ENCODE assay signal across 17 cellular contexts in genomic region chr7:90999989-91000979, GRCh38.
A peak's percentile ranks its signal among the peaks of the same experiment; 100 is the strongest.
DNase-seq lines count a peak whose midpoint lies in the region; ATAC-seq, FAIRE-seq and TF ChIP-seq lines count a peak whose summit lies in the region.
"Had no signal": no experiment of that assay in that cellular context is flagged by ENCODE, and none has a peak within 500 bp of the region (broad histone marks: within the 10 kb centered on the region; RNA-seq: fewer than 3 reads in every experiment).

No MANE protein-coding gene starts in this region.

- TF ChIP-seq CTCF in BJ (IDR thresholded peaks at IDR 0.05; ENCODE audit: insufficient read depth, low read depth, low read length) (no peak), bronchial epithelial cell (IDR thresholded peaks at IDR 0.05; ENCODE audit: insufficient read depth, low read length, severe bottlenecking) (no peak)

- no peak overlapping the region for H3K9ac ChIP-seq in HUES48 (ENCODE audit: low read depth, low read length)

- FAIRE-seq in bronchial epithelial cell (lab: Jason Lieb, UNC): no peak
- FAIRE-seq: K562 had no signal

- H3K27ac ChIP-seq in HUES48 (ENCODE audit: low read depth, low read length): peak overlapping the region; percentile 35
- H3K27ac ChIP-seq: gastrocnemius medialis had no signal

- no peak for ATAC-seq in HG03196 (IDR thresholded peaks at IDR 0.05; ENCODE audit: unreplicated experiment)
- ATAC-seq: gastrocnemius medialis, K562 had no signal

- H3K4me3 ChIP-seq in BJ (ENCODE audit: low read depth, low read length) (no peak overlapping the region), HUES48 (ENCODE audit: low read depth, low read length) (no peak overlapping the region), bronchial epithelial cell (ENCODE audit: low read depth, low read length) (no peak overlapping the region)
- H3K4me3 ChIP-seq: gastrocnemius medialis, K562, lung had no signal

- CTCF ChIA-PET in BJ (lab: Yijun Ruan, JAX): interaction anchor here (0.8 to 1.1 kb wide), 2 partner anchors 34 to 292 kb away, joined by 3 read pairs; no protein-coding TSS in a partner anchor

- POLR2A ChIA-PET in BJ (lab: Charles Lee): no interaction called here

- no peaks in the 10 kb centered on the region for H3K9me3 ChIP-seq in HUES48 (ENCODE audit: control insufficient read depth, insufficient read depth, low read length)
- H3K9me3 ChIP-seq: gastrocnemius medialis had no signal

- H3K36me3 ChIP-seq in BJ (ENCODE audit: control insufficient read depth, insufficient read depth, low read length) (no peaks in the 10 kb centered on the region), HUES48 (ENCODE audit: control insufficient read depth, insufficient read depth, low read length) (no peaks in the 10 kb centered on the region), bronchial epithelial cell (ENCODE audit: control insufficient read depth, insufficient read depth, low read length) (no peaks in the 10 kb centered on the region)
- H3K36me3 ChIP-seq: gastrocnemius medialis had no signal

- H3K27me3 ChIP-seq in BJ (ENCODE audit: control insufficient read depth, insufficient read depth, low read length) (no peaks in the 10 kb centered on the region), HUES48 (ENCODE audit: control insufficient read depth, insufficient read depth, low read length) (no peaks in the 10 kb centered on the region), bronchial epithelial cell (ENCODE audit: control insufficient read depth, insufficient read depth, low read length) (no peaks in the 10 kb centered on the region)
- H3K27me3 ChIP-seq: gastrocnemius medialis had no signal

- DNase-seq in BJ (ENCODE audit: low read depth) (peak; percentile 44), bronchial epithelial cell (ENCODE audit: low read depth) (peak; percentile 6), myocyte (ENCODE audit: low read depth) (peak; percentile 19), NCI-H526 (lab: John Stamatoyannopoulos, UW) (no peak)
- no peak for DNase-seq in activated effector memory CD4-positive, alpha-beta T cell treated with anti-CD3 and anti-CD28 coated beads, Interleukin-2, amount 50 U/mL, for 16 hours
- no peak for DNase-seq in activated CD8-positive, alpha-beta memory T cell treated with anti-CD3 and anti-CD28 coated beads for 24 hours
- DNase-seq: activated naive CD4-positive, alpha-beta T cell treated with anti-CD3 and anti-CD28 coated beads, Interleukin-2, amount 50 U/mL, for 16 hours; CD4-positive, CD25-positive, alpha-beta regulatory T cell; gastrocnemius medialis; NCI-H1092 treated with DMSO at 0.1 percent for 48 hours; SIG-M5; stimulated activated CD4-positive, alpha-beta T cell treated with anti-CD3 and anti-CD28 coated beads, Interleukin-4, amount 100 ng/mL, for 4 hours; T1000 had no signal

- peaks cover 9% of the 10 kb centered on the region; the same call in 1 of the 2 replicates for H3K4me1 ChIP-seq in HUES48 (ENCODE audit: control insufficient read depth, insufficient read depth, low read length)
- H3K4me1 ChIP-seq: gastrocnemius medialis had no signal

Comparison
In these comparisons a context has a peak if more than half of its experiments do, and no peak if none do; other contexts are left out.
1. DNase-seq: peak in BJ (single experiment), bronchial epithelial cell (single experiment) and myocyte (single experiment); none in activated effector memory CD4-positive, alpha-beta T cell treated with anti-CD3 and anti-CD28 coated beads, Interleukin-2, amount 50 U/mL, for 16 hours (single experiment), activated CD8-positive, alpha-beta memory T cell treated with anti-CD3 and anti-CD28 coated beads for 24 hours (single experiment) and NCI-H526 (0 of 2).